ENCODE assay signal across 11 cellular contexts in the genomic region with DNA sequence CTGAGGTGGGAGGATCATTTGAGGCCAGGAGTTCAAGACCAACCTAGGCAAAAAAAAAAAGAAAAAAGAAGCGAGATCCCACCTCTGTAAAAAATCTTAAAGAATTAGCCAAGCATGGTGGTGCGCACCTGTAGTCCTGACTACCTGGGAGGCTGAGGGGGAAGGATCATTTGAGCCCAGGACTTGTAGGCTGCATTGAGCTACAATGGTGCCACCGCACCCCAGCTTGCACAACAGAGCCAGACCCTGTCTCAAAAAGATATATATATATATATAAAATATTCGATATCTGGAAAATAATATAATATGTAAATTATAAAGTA. TPM values are rescaled to one million over a fixed set of nuclear protein-coding genes. Genes with fewer than 3 reads are reported as not detected.
DNase-seq lines count a peak whose midpoint lies in the region; ATAC-seq, FAIRE-seq and TF ChIP-seq lines count a peak whose summit lies in the region.
"Had no signal": no experiment of that assay in that cellular context is flagged by ENCODE, and none has a peak within 500 bp of the region (broad histone marks: within the 10 kb centered on the region; RNA-seq: fewer than 3 reads in every experiment).

No MANE protein-coding gene starts in this region.

- no peak overlapping the region for H3K23ac ChIP-seq in H1 (ENCODE audit: insufficient read length)

- no peak overlapping the region for H4K8ac ChIP-seq in H1 (ENCODE audit: extremely low read depth, insufficient read depth, low read length)

- H3K4me2 ChIP-seq in OCI-LY7 (ENCODE audit: low read length) (peak overlapping the region; percentile 85), H1 (ENCODE audit: insufficient read depth in 1 of 2, low read depth in 2 of 2, low read length in 2 of 2) (peak overlapping the region; percentile 73 to 98; a peak in 3 of 4 replicates), skeletal muscle satellite cell (ENCODE audit: low read length) (peak overlapping the region; percentile 98)

- no peak overlapping the region for H2AK5ac ChIP-seq in H1 (ENCODE audit: low read depth, low read length)

- 77% methylated on average over 4 of the region's 4 CpGs; no CpG with 5 or more reads in 1 of the 2 experiments for WGBS in H1 (ENCODE audit: extremely low coverage in 1 of 2, insufficient coverage in 1 of 2, insufficient read length in 1 of 2, insufficient replicate concordance in 2 of 2, low coverage in 1 of 2, low lambda C conversion rate in 2 of 2, missing lambda C conversion rate in 1 of 2), 2 experiments

- no peak for TF ChIP-seq EP300 in H1 (IDR thresholded peaks at IDR 0.05; ENCODE audit: borderline replicate concordance in 1 of 2, low read depth in 2 of 2, low read length in 2 of 2)

- peaks cover 9% of the 10 kb centered on the region for H3K23me2 ChIP-seq in H1 (ENCODE audit: low read depth, low read length)

- H3K4me1 ChIP-seq in OCI-LY7 (ENCODE audit: insufficient read depth, low read length, poor library complexity, severe bottlenecking) = peaks cover 33% of the 10 kb centered on the region
- peaks cover 0 to 8% (median 5%) of the 10 kb centered on the region in 4 experiments; a peak in 5 of 7 replicates for H3K4me1 ChIP-seq in H1 (replicated peaks in 1 of 4; ENCODE audit: control insufficient read depth in 3 of 4, insufficient read depth in 4 of 4, low read length in 3 of 4)
- peaks cover 21% of the 10 kb centered on the region for H3K4me1 ChIP-seq in skeletal muscle satellite cell (ENCODE audit: control insufficient read depth, insufficient read depth, low read length)

- no peak for ATAC-seq in GM21526 (IDR thresholded peaks at IDR 0.05; ENCODE audit: low FRiP score, unreplicated experiment)

- no peak overlapping the region for H4K5ac ChIP-seq in H1 (ENCODE audit: insufficient read length, low read depth, low read length)

- CTCF ChIA-PET in OCI-LY7 (lab: Charles Lee; ENCODE audit: unreplicated experiment) = interaction anchor here (1.8 kb wide), 1 partner anchor 273 kb away, joined by 6 read pairs; the partner anchor contains the start of gene MAN2C1
- CTCF ChIA-PET in H1 (lab: Charles Lee; ENCODE audit: partially characterized antibody) = interaction anchor here (0.6 to 5.4 kb wide), 8 partner anchors 15 to 113 kb away, joined by 3 to 24 read pairs (median 4); partner anchors contain the start of gene SNUPN

- no peak for FAIRE-seq in H1 (lab: Jason Lieb, UNC)
- no peak for FAIRE-seq in H54 (lab: Jason Lieb, UNC)
- FAIRE-seq: A204.1, bronchial epithelial cell had no signal

- H3K4me3 ChIP-seq in OCI-LY7 (ENCODE audit: low read depth, low read length, poor library complexity, severe bottlenecking) (peak overlapping the region; percentile 89), H1 (ENCODE audit: extremely low read depth in 1 of 4, insufficient read depth in 2 of 4, low read depth in 3 of 4, low read length in 4 of 4) (peak overlapping the region in 2 of 4 experiments; percentile 51 to 82; a peak in 4 of 8 replicates), skeletal muscle satellite cell (ENCODE audit: low read length) (no peak overlapping the region)

- H3K14ac ChIP-seq in H1 (ENCODE audit: insufficient read length) = no peak overlapping the region

- H3K79me2 ChIP-seq in OCI-LY7 (ENCODE audit: insufficient read depth, low read depth, low read length) (peaks cover 37% of the 10 kb centered on the region), H1 (ENCODE audit: control insufficient read depth in 1 of 2, insufficient read depth in 2 of 2, low read length in 2 of 2) (peaks cover 10 to 32% of the 10 kb centered on the region in 2 experiments)

- H3K4ac ChIP-seq in H1 (replicated peaks; ENCODE audit: insufficient read length, low read depth, low read length) = no peak overlapping the region

- H3K27me3 ChIP-seq in H1 (replicated peaks in 1 of 4; ENCODE audit: control insufficient read depth in 3 of 4, extremely low read depth in 1 of 4, insufficient read depth in 3 of 4, low read length in 3 of 4) (peaks cover 0 to 5% (median 4%) of the 10 kb centered on the region in 4 experiments; a peak in 5 of 7 replicates), skeletal muscle satellite cell (ENCODE audit: control insufficient read depth, insufficient read depth, low read length) (no peaks in the 10 kb centered on the region)

- intact Hi-C loops in OCI-LY7 (cut with micrococcal nuclease; ENCODE audit: unreplicated experiment) = loop anchor here (1.0 to 5.0 kb wide), 4 partner anchors 62 to 294 kb away; partner anchors contain the start of genes MAN2C1, NEIL1 and PTPN9

- H3K27ac ChIP-seq in OCI-LY7 (ENCODE audit: low read depth, low read length, poor library complexity, severe bottlenecking) (peak overlapping the region; percentile 85), H1 (ENCODE audit: low read depth, low read length) (no peak overlapping the region; the same call in 1 of the 2 replicates)

- no peak overlapping the region for H2BK120ac ChIP-seq in H1 (replicated peaks; ENCODE audit: low read depth, low read length)

- peak overlapping the region; percentile 60; the same call in 1 of the 2 replicates for H2AFZ ChIP-seq in OCI-LY7 (ENCODE audit: low read length)
- no peak overlapping the region for H2AFZ ChIP-seq in H1 (ENCODE audit: low read length)

- no peak overlapping the region for H3K18ac ChIP-seq in H1 (ENCODE audit: extremely low read depth, low read length)

- H3K79me1 ChIP-seq in H1 (ENCODE audit: low read depth, low read length) = peaks cover 13% of the 10 kb centered on the region

- no peak overlapping the region for H4K91ac ChIP-seq in H1 (replicated peaks; ENCODE audit: insufficient read length, low read length)

- H4K20me1 ChIP-seq in OCI-LY7 (ENCODE audit: insufficient read depth, low read length) (peaks cover 26% of the 10 kb centered on the region), H1 (replicated peaks in 1 of 2; ENCODE audit: control insufficient read depth in 1 of 2, insufficient read depth in 2 of 2, low read length in 2 of 2) (peaks cover 10 to 19% of the 10 kb centered on the region in 2 experiments)

- no TSS peak for BruUV-seq in OCI-LY7 (replicated peaks; lab: Mats Ljungman, UMichigan)

- no peaks in the 10 kb centered on the region for H3K9me2 ChIP-seq in OCI-LY7 (ENCODE audit: insufficient read depth, low read length)

- H3K9ac ChIP-seq in H1 (replicated peaks in 1 of 4; ENCODE audit: extremely low read depth in 1 of 4, low read depth in 3 of 4, low read length in 3 of 4) = 0 out of 7 replicates have a peak overlapping the region, but pooled peaks of 1 of the 4 experiments have one; percentile 97
- H3K9ac ChIP-seq in skeletal muscle satellite cell (ENCODE audit: low read depth, low read length) = no peak overlapping the region

- no peak for TF ChIP-seq RAD21 in H1 (IDR thresholded peaks at IDR 0.05 in 1 of 2, conservative IDR thresholded peaks at IDR 0.05 in 1 of 2; ENCODE audit: low read depth in 2 of 2, low read length in 2 of 2)

- H3K9me3 ChIP-seq in OCI-LY7 (ENCODE audit: low read length) (no peaks in the 10 kb centered on the region), H1 (ENCODE audit: insufficient read depth in 2 of 2, low read depth in 1 of 2, low read length in 1 of 2) (no peaks in the 10 kb centered on the region), skeletal muscle satellite cell (replicated peaks; ENCODE audit: low read length) (no peaks in the 10 kb centered on the region)
- H3K9me3 ChIP-seq: thoracic aorta had no signal

- no peak overlapping the region for H2BK5ac ChIP-seq in H1 (ENCODE audit: low read depth, low read length)

- H2BK15ac ChIP-seq in H1 (ENCODE audit: low read length) = no peak overlapping the region

- no peak overlapping the region for H3K56ac ChIP-seq in H1 (replicated peaks; ENCODE audit: insufficient read length, low read depth, low read length)

- H2BK12ac ChIP-seq in H1 (ENCODE audit: low read depth, low read length) = no peak overlapping the region

- H3K36me3 ChIP-seq in OCI-LY7 (ENCODE audit: insufficient read depth, low read length) (peaks cover 28% of the 10 kb centered on the region), H1 (ENCODE audit: control insufficient read depth in 2 of 4, insufficient read depth in 4 of 4, low read length in 3 of 4) (0 out of 8 replicates have a peak, but pooled peaks cover 0 to 4% (median 0%) of the 10 kb centered on the region in 4 experiments), skeletal muscle satellite cell (ENCODE audit: insufficient read depth, low read length) (peaks cover 9% of the 10 kb centered on the region)
- H3K36me3 ChIP-seq: thoracic aorta had no signal

- H2BK20ac ChIP-seq in H1 (ENCODE audit: low read length) = no peak overlapping the region

- POLR2A ChIA-PET in OCI-LY7 (lab: Charles Lee) (interaction anchor here (0.6 to 3.5 kb wide), 6 partner anchors 31 to 565 kb away, joined by 3 to 23 read pairs (median 4); partner anchors contain the start of genes MAN2C1 and SIN3A), H1 (lab: Charles Lee; ENCODE audit: partially characterized antibody) (interaction anchor here (1.0 to 8.2 kb wide), 9 partner anchors 12 to 189 kb away, joined by 3 to 73 read pairs (median 9); partner anchors contain the start of genes SIN3A and SNUPN)

- no peak for TF ChIP-seq POLR2A in H1 (IDR thresholded peaks at IDR 0.05; ENCODE audit: control extremely low read depth in 1 of 2, low read depth in 2 of 2, low read length in 2 of 2)
- no peak for TF ChIP-seq POLR2A in H54 (IDR thresholded peaks at IDR 0.05; ENCODE audit: low read depth, low read length)

- DNase-seq in NCI-H82 (lab: John Stamatoyannopoulos, UW) (peak; percentile 50), NCI-H82 treated with DMSO at 0.1 percent for 48 hours (lab: John Stamatoyannopoulos, UW; ENCODE audit: unreplicated experiment) (no peak), OCI-LY7 (ENCODE audit: low spot score) (no peak), H1 (ENCODE audit: low read depth in 1 of 2, low spot score in 2 of 2) (no peak), superior temporal gyrus (ENCODE audit: extremely low spot score) (no peak), H54 (ENCODE audit: insufficient read length, low spot score) (no peak)

- TF ChIP-seq CTCF in OCI-LY7 (conservative IDR thresholded peaks at IDR 0.05; ENCODE audit: low read length) (no peak; the same call in 1 of the 2 replicates), H1 (IDR thresholded peaks at IDR 0.05; ENCODE audit: control extremely low read depth in 1 of 3, insufficient read depth in 1 of 3, low read depth in 1 of 3, low read length in 3 of 3) (no peak)

RNA-seq across cellular contexts. Expression of gene IMP3, which starts 1.1 kb away (rescaled TPM):
- 135 and 174 TPM in 2 replicates for total RNA-seq in OCI-LY7 (2014; rRNA removed; shearing (Covaris generic))
- total RNA-seq in OCI-LY7 (2022) = 91.2 and 101 TPM in 2 replicates
- 114 and 122 TPM in 2 replicates for total RNA-seq in H1 (2021; fragmentation: NEBNext Ultra II Directional; extraction: Animal tissue kit (Norgen Biotek cat#: 25700))
- 273 and 278 TPM in 2 replicates for polyA plus RNA-seq in H1 (2011; rRNA removed)
- 193 TPM for polyA plus RNA-seq in H1 (2011; cell fraction: cytosol; rRNA removed)
- polyA plus RNA-seq in H1 (2011; cell fraction: nucleus; rRNA removed) = 91.6 TPM
- polyA plus RNA-seq in H1 (2012, experiment 1 of 2) = 105 to 122 TPM (median 110 TPM) in 4 replicates
- polyA plus RNA-seq in H1 (2012, experiment 2 of 2) = 139 TPM
- polyA plus RNA-seq in H1 (2013, experiment 1 of 2) = 117 TPM
- polyA plus RNA-seq in H1 (2013, experiment 2 of 2) = 117 TPM
- polyA minus RNA-seq in H1 (2011; rRNA and poly(A)+ RNA removed) = 22.0 and 25.5 TPM in 2 replicates
- polyA minus RNA-seq in H1 (2011; cell fraction: cytosol; rRNA and poly(A)+ RNA removed) = 48.7 TPM
- polyA minus RNA-seq in H1 (2011; cell fraction: nucleus; rRNA and poly(A)+ RNA removed) = 73.3 TPM
- 130 and 165 TPM in 2 replicates for total RNA-seq in skeletal muscle satellite cell (2012; rRNA removed)

RNA-seq across cellular contexts. Expression of gene SNX33, which starts 6.6 kb away (rescaled TPM):
- 0.05 and 0.09 TPM in 2 replicates for total RNA-seq in OCI-LY7 (2014; rRNA removed; shearing (Covaris generic))
- 0.31 and 0.38 TPM in 2 replicates for total RNA-seq in OCI-LY7 (2022)
- 22.9 and 24.8 TPM in 2 replicates for total RNA-seq in H1 (2021; fragmentation: NEBNext Ultra II Directional; extraction: Animal tissue kit (Norgen Biotek cat#: 25700))
- 14.3 and 15.7 TPM in 2 replicates for polyA plus RNA-seq in H1 (2011; rRNA removed)
- 11.5 TPM for polyA plus RNA-seq in H1 (2011; cell fraction: cytosol; rRNA removed)
- 25.7 TPM for polyA plus RNA-seq in H1 (2011; cell fraction: nucleus; rRNA removed)
- polyA plus RNA-seq in H1 (2012, experiment 1 of 2) = 17.5 to 20.7 TPM (median 18.6 TPM) in 4 replicates
- polyA plus RNA-seq in H1 (2012, experiment 2 of 2) = 13.9 TPM
- 10.5 TPM for polyA plus RNA-seq in H1 (2013, experiment 1 of 2)
- polyA plus RNA-seq in H1 (2013, experiment 2 of 2) = 11.4 TPM
- polyA minus RNA-seq in H1 (2011; rRNA and poly(A)+ RNA removed) = 21.0 and 25.5 TPM in 2 replicates
- 17.4 TPM for polyA minus RNA-seq in H1 (2011; cell fraction: cytosol; rRNA and poly(A)+ RNA removed)
- polyA minus RNA-seq in H1 (2011; cell fraction: nucleus; rRNA and poly(A)+ RNA removed) = 21.6 TPM
- 15.2 and 16.8 TPM in 2 replicates for total RNA-seq in skeletal muscle satellite cell (2012; rRNA removed)

RNA-seq across cellular contexts. Expression of gene SNUPN, which starts 15.6 kb away (rescaled TPM):
- 32.4 and 44.4 TPM in 2 replicates for total RNA-seq in OCI-LY7 (2014; rRNA removed; shearing (Covaris generic))
- total RNA-seq in OCI-LY7 (2022) = 69.4 and 71.1 TPM in 2 replicates
- total RNA-seq in H1 (2021; fragmentation: NEBNext Ultra II Directional; extraction: Animal tissue kit (Norgen Biotek cat#: 25700)) = 26.2 and 28.2 TPM in 2 replicates
- polyA plus RNA-seq in H1 (2011; rRNA removed) = 11.6 and 13.3 TPM in 2 replicates
- 20.3 TPM for polyA plus RNA-seq in H1 (2011; cell fraction: cytosol; rRNA removed)
- 10.2 TPM for polyA plus RNA-seq in H1 (2011; cell fraction: nucleus; rRNA removed)
- 20.2 to 23.4 TPM (median 22.0 TPM) in 4 replicates for polyA plus RNA-seq in H1 (2012, experiment 1 of 2)
- 8.5 TPM for polyA plus RNA-seq in H1 (2012, experiment 2 of 2)
- 22.4 TPM for polyA plus RNA-seq in H1 (2013, experiment 1 of 2)
- 21.5 TPM for polyA plus RNA-seq in H1 (2013, experiment 2 of 2)
- polyA minus RNA-seq in H1 (2011; rRNA and poly(A)+ RNA removed) = 14.8 and 20.1 TPM in 2 replicates
- 10.3 TPM for polyA minus RNA-seq in H1 (2011; cell fraction: cytosol; rRNA and poly(A)+ RNA removed)
- polyA minus RNA-seq in H1 (2011; cell fraction: nucleus; rRNA and poly(A)+ RNA removed) = 15.0 TPM
- 25.6 and 27.1 TPM in 2 replicates for total RNA-seq in skeletal muscle satellite cell (2012; rRNA removed)

Comparison
In these comparisons a context has a peak if more than half of its experiments do, and no peak if none do; other contexts are left out.
1. RNA of gene SNX33, which starts 6.6 kb away (total RNA-seq): 22.9 to 24.8 TPM in H1; 0.05 to 0.38 TPM in OCI-LY7; every median in the first group is over 10 times any median in the second.
2. Peak in every context shown above with its lines, with median percentiles within 50 percentile points of each other: H3K4me2 ChIP-seq.